Comparison of ENCODE assay signal across 16 cellular contexts in the genomic region with DNA sequence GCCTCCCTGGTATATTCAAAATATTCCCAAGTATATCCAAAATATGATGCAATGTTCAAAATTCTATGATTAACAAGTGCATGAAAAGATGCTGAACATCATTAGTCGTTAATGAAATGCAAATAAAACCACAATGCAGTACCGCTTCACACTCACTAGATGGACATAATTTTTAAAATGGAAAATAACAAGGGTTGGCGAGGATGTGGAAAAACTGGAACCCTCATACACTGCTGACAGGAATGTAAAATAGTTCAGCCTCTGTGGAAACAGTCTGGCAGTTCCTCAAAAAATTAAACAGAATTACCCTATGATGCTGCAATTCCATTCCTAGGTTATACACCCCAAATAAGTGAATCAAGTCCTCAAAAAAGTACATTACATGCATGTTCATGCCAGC. TPM values are rescaled to one million over a fixed set of nuclear protein-coding genes. Genes with fewer than 3 reads are reported as not detected.
DNase-seq lines count a peak whose midpoint lies in the region; ATAC-seq and TF ChIP-seq lines count a peak whose summit lies in the region.
"Had no signal": no experiment of that assay in that cellular context is flagged by ENCODE, and none has a peak within 500 bp of the region (broad histone marks: within the 10 kb centered on the region; RNA-seq: fewer than 3 reads in every experiment).

No MANE protein-coding gene starts in this region.

- peak; percentile 54 for TF ChIP-seq CTCF in left ventricle myocardium inferior (IDR thresholded peaks at IDR 0.05; ENCODE audit: borderline replicate concordance)
- TF ChIP-seq CTCF in transverse colon (IDR thresholded peaks at IDR 0.05), result peak in 3 of 5 experiments; percentile 3 to 30 (median 27)

- no peaks in the 10 kb centered on the region for H3K9me3 Mint-ChIP-seq in activated CD8-positive, alpha-beta memory T cell treated with anti-CD3 and anti-CD28 coated beads, Interleukin-2, amount 10 ng/mL, durations not matched to agents 7 days and 5 days (ENCODE audit: low read depth)
- peaks cover 0 to under 1% (median 0%) of the 10 kb centered on the region in 3 donors for H3K9me3 Mint-ChIP-seq in T-cell
- H3K9me3 Mint-ChIP-seq: activated T-helper 1 cell treated with anti-CD3 and anti-CD28 coated beads, Interleukin-12 subunit alpha, Interleukin-12 subunit beta, Interleukin-2, Interleukin-4 antibody, amounts not matched to agents 30 ng/mL and 10 ng/mL and 1 ng/mL, durations not matched to agents 14 hours and 24 hours and 36 hours had no signal

- no peak overlapping the region for H3K4me3 Mint-ChIP-seq in activated CD8-positive, alpha-beta memory T cell treated with anti-CD3 and anti-CD28 coated beads, Interleukin-2, amount 10 ng/mL, durations not matched to agents 7 days and 5 days
- H3K4me3 Mint-ChIP-seq in T-cell, result no peak overlapping the region
- H3K4me3 Mint-ChIP-seq: activated T-helper 1 cell treated with anti-CD3 and anti-CD28 coated beads, Interleukin-12 subunit alpha, Interleukin-12 subunit beta, Interleukin-2, Interleukin-4 antibody, amounts not matched to agents 30 ng/mL and 10 ng/mL and 1 ng/mL, durations not matched to agents 14 hours and 24 hours and 36 hours; CD14-positive monocyte; stimulated activated naive CD8-positive, alpha-beta T cell treated with anti-CD3 and anti-CD28 coated beads, Interleukin-15, Interleukin-2, amounts not matched to agents 100 ng/mL and 50 ng/mL, for 24 hours had no signal

- H3K27me3 Mint-ChIP-seq in activated CD8-positive, alpha-beta memory T cell treated with anti-CD3 and anti-CD28 coated beads, Interleukin-2, amount 10 ng/mL, durations not matched to agents 7 days and 5 days, result peaks cover 2% of the 10 kb centered on the region
- peaks cover 0 to 3% of the 10 kb centered on the region in 2 donors for H3K27me3 Mint-ChIP-seq in T-cell
- H3K27me3 Mint-ChIP-seq: stimulated activated naive CD8-positive, alpha-beta T cell treated with anti-CD3 and anti-CD28 coated beads, Interleukin-15, Interleukin-2, amounts not matched to agents 100 ng/mL and 50 ng/mL, for 24 hours had no signal

- H3K27ac ChIP-seq in left ventricle myocardium inferior (replicated peaks) (peak overlapping the region; percentile 84), transverse colon (no peak overlapping the region)

- peaks cover 9% of the 10 kb centered on the region for H3K36me3 ChIP-seq in left ventricle myocardium inferior
- H3K36me3 ChIP-seq in transverse colon, result no peaks in the 10 kb centered on the region

- H3K27ac Mint-ChIP-seq in activated CD8-positive, alpha-beta memory T cell treated with anti-CD3 and anti-CD28 coated beads, Interleukin-2, amount 10 ng/mL, durations not matched to agents 7 days and 5 days, result no peak overlapping the region
- no peak overlapping the region for H3K27ac Mint-ChIP-seq in T-cell
- H3K27ac Mint-ChIP-seq: activated T-helper 1 cell treated with anti-CD3 and anti-CD28 coated beads, Interleukin-12 subunit alpha, Interleukin-12 subunit beta, Interleukin-2, Interleukin-4 antibody, amounts not matched to agents 30 ng/mL and 10 ng/mL and 1 ng/mL, durations not matched to agents 14 hours and 24 hours and 36 hours; CD14-positive monocyte; stimulated activated naive CD8-positive, alpha-beta T cell treated with anti-CD3 and anti-CD28 coated beads, Interleukin-15, Interleukin-2, amounts not matched to agents 100 ng/mL and 50 ng/mL, for 24 hours had no signal

- H3K4me1 Mint-ChIP-seq in activated CD8-positive, alpha-beta memory T cell treated with anti-CD3 and anti-CD28 coated beads, Interleukin-2, amount 10 ng/mL, durations not matched to agents 7 days and 5 days, result no peaks in the 10 kb centered on the region
- H3K4me1 Mint-ChIP-seq in T-cell, result no peaks in the 10 kb centered on the region
- H3K4me1 Mint-ChIP-seq: CD14-positive monocyte had no signal

- H3K4me3 ChIP-seq in left ventricle myocardium inferior (no peak overlapping the region), transverse colon (no peak overlapping the region)

- H3K27me3 ChIP-seq in left ventricle myocardium inferior (ENCODE audit: low read depth), result no peaks in the 10 kb centered on the region
- no peaks in the 10 kb centered on the region for H3K27me3 ChIP-seq in transverse colon

- H3K4me1 ChIP-seq in left ventricle myocardium inferior, result peaks cover 70% of the 10 kb centered on the region
- no peaks in the 10 kb centered on the region for H3K4me1 ChIP-seq in transverse colon

- H3K9me3 ChIP-seq in left ventricle myocardium inferior (replicated peaks) (peaks cover 3% of the 10 kb centered on the region), transverse colon (no peaks in the 10 kb centered on the region)

- peak; percentile 7 for DNase-seq in NAMALWA (ENCODE audit: low spot score)
- peak; percentile 4 for DNase-seq in dermis blood vessel endothelial cell
- DNase-seq in left ventricle myocardium inferior, result no peak
- no peak for DNase-seq in transverse colon
- no peak for DNase-seq in activated CD8-positive, alpha-beta memory T cell treated with anti-CD3 and anti-CD28 coated beads, Interleukin-2, amount 10 ng/mL, durations not matched to agents 7 days and 5 days
- DNase-seq in T-cell, result no peak
- DNase-seq: activated CD4-positive, alpha-beta T cell treated with anti-CD3 and anti-CD28 coated beads, Interleukin-2, amount 50 U/mL, for 48 hours; HCEC 1CT; midbrain; NCI-H1417 treated with DMSO at 0.1 percent for 48 hours; nucleus accumbens had no signal

- no peak for TF ChIP-seq POLR2A in transverse colon (IDR thresholded peaks at IDR 0.05)

- intact Hi-C loops in left ventricle myocardium inferior (cut with micrococcal nuclease) (loop anchor here (10.0 kb wide), 1 partner anchor 53 kb away; a partner anchor contains a TSS), transverse colon (cut with DNase I; ENCODE audit: low total_unique reads) (no loop called here)

- POLR2A ChIA-PET in T-cell (lab: Charles Lee), result no interaction called here

- WGBS in transverse colon (ENCODE audit: low coverage in 1 of 2), 2 donors, result 72 to 79% methylated on average over 3 of the region's 3 CpGs

- in situ Hi-C loops in transverse colon (cut with MboI; ENCODE audit: low pct_ligation_motif_present in 1 of 4, low pct_unique_long_range_greater_than_20kb in 1 of 4, low sequenced_read_pairs in 3 of 4), result no loop called here

- TF ChIP-seq EP300 in transverse colon (IDR thresholded peaks at IDR 0.05; ENCODE audit: low read depth), result no peak

- no peak for ATAC-seq in activated CD8-positive, alpha-beta memory T cell treated with anti-CD3 and anti-CD28 coated beads, Interleukin-2, amount 10 ng/mL, durations not matched to agents 7 days and 5 days
- ATAC-seq in HG02642 (IDR thresholded peaks at IDR 0.05; ENCODE audit: poor library complexity, unreplicated experiment) (no peak), T-cell (replicated peaks in 1 of 4) (no peak)

- no peaks in the 10 kb centered on the region for H3K36me3 Mint-ChIP-seq in activated CD8-positive, alpha-beta memory T cell treated with anti-CD3 and anti-CD28 coated beads, Interleukin-2, amount 10 ng/mL, durations not matched to agents 7 days and 5 days
- H3K36me3 Mint-ChIP-seq in T-cell, result peaks cover 6% of the 10 kb centered on the region
- H3K36me3 Mint-ChIP-seq: CD14-positive monocyte had no signal

- CTCF ChIA-PET in activated CD8-positive, alpha-beta memory T cell treated with anti-CD3 and anti-CD28 coated beads, Interleukin-2, amount 10 ng/mL, durations not matched to agents 7 days and 5 days (lab: Charles Lee), result no interaction called here
- CTCF ChIA-PET in T-cell (lab: Charles Lee), result no interaction called here

RNA-seq across cellular contexts. Expression of a gene that starts 36.1 kb away (rescaled TPM):
- total RNA-seq in dermis blood vessel endothelial cell, result not detected in 2 replicates
- 29.6 TPM for total RNA-seq in left ventricle myocardium inferior
- 1 to 10 TPM in 3 of 4 donors, not detected in 1; 2.9 to 7.1 (median 5.9) TPM for total RNA-seq in transverse colon
- total RNA-seq in activated CD8-positive, alpha-beta memory T cell treated with anti-CD3 and anti-CD28 coated beads, Interleukin-2, amount 10 ng/mL, durations not matched to agents 7 days and 5 days, result not detected
- total RNA-seq in T-cell, result not detected
- total RNA-seq: activated T-helper 1 cell treated with anti-CD3 and anti-CD28 coated beads, Interleukin-12 subunit alpha, Interleukin-12 subunit beta, Interleukin-2, Interleukin-4 antibody, amounts not matched to agents 30 ng/mL and 10 ng/mL and 1 ng/mL, durations not matched to agents 14 hours and 24 hours and 36 hours; Daoy had no signal

RNA-seq across cellular contexts. Expression of a gene that starts 57.7 kb away (rescaled TPM):
- 0.17 TPM in 1 of 2 replicates, not detected in the other for total RNA-seq in dermis blood vessel endothelial cell
- total RNA-seq in left ventricle myocardium inferior, result 0.16 TPM
- total RNA-seq in transverse colon, result not detected
- under 1 TPM in 1 of 2 experiments, not detected in 1; 0.38 TPM for total RNA-seq in activated CD8-positive, alpha-beta memory T cell treated with anti-CD3 and anti-CD28 coated beads, Interleukin-2, amount 10 ng/mL, durations not matched to agents 7 days and 5 days
- total RNA-seq in T-cell, result not detected
- total RNA-seq: activated T-helper 1 cell treated with anti-CD3 and anti-CD28 coated beads, Interleukin-12 subunit alpha, Interleukin-12 subunit beta, Interleukin-2, Interleukin-4 antibody, amounts not matched to agents 30 ng/mL and 10 ng/mL and 1 ng/mL, durations not matched to agents 14 hours and 24 hours and 36 hours; Daoy had no signal

Comparison
In these comparisons a context has a peak if more than half of its experiments do, and no peak if none do; other contexts are left out.
1. DNase-seq: peak in NAMALWA (single experiment) and dermis blood vessel endothelial cell (single experiment); none in left ventricle myocardium inferior (single experiment), transverse colon (single experiment), activated CD8-positive, alpha-beta memory T cell treated with anti-CD3 and anti-CD28 coated beads, Interleukin-2, amount 10 ng/mL, durations not matched to agents 7 days and 5 days (single experiment) and T-cell (0 of 34).